ENCODE assay signal across 8 cellular contexts in the genomic region with DNA sequence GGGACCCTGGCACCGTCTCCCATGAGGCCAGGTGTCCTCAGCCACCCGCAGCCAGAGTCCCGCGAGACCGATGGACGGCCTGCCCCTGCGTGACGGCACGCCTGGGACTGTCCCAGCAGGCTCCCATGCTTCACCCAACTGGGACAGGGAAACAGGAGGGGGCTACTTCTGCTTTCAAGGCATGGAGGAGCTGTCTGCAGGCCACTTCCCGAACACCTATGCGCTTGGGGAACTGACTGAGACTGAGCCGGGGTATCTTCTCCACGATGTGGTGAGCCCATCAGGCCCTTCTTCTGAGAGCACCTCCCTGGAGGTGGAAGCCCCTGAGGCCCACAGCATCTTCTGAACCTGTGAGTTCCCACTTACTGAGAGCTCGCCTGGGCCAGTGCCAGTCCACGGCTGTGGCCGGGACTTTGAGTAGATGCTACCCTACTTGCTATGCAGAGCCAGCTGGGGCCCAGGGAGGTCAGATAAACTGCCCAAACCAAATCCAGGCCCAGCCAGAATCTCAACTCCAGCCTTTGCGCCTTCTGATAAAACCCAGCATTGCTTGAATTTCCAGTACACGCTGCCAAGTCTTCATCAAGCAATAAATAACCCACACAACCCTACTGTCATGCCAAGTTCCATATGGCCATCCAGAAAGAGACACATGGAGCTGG.
A peak's percentile ranks its signal among the peaks of the same experiment; 100 is the strongest.
DNase-seq lines count a peak whose midpoint lies in the region; ATAC-seq and TF ChIP-seq lines count a peak whose summit lies in the region.
"Not testable (repeated sequence)": the region's sequence is repeated elsewhere in the genome, so short reads cannot be mapped to it uniquely, and the experiment has no call there.

No MANE protein-coding gene starts in this region.

- peak overlapping the region; percentile 47 to 78 for H3K27ac ChIP-seq in esophagus (ENCODE audit: low read depth in 2 of 2, low read length in 1 of 2)
- peak overlapping the region; percentile 66 to 77 for H3K27ac ChIP-seq in prostate gland

- TF ChIP-seq CTCF in prostate gland (IDR thresholded peaks at IDR 0.05); type B pancreatic cell (conservative IDR thresholded peaks at IDR 0.05): not testable (repeated sequence)

- intact Hi-C loops in prostate gland (cut with DNase I): loop anchor here (10.0 kb wide), 1 partner anchor 681 kb away; no protein-coding TSS in a partner anchor

- not testable (repeated sequence) for H3K27me3 Mint-ChIP-seq in type B pancreatic cell

- H3K4me1 ChIP-seq in esophagus (ENCODE audit: control insufficient read depth in 2 of 2, insufficient read depth in 2 of 2, low read length in 1 of 2) (peaks cover 17 to 28% of the 10 kb centered on the region in 2 donors), prostate gland (replicated peaks) (peaks cover 37% of the 10 kb centered on the region)

- H3K27ac Mint-ChIP-seq in activated naive CD4-positive, alpha-beta T cell treated with anti-CD3 and anti-CD28 coated beads, Interleukin-2, amount 50 U/mL, for 72 hours: peak overlapping the region; percentile 83 to 97
- H3K27ac Mint-ChIP-seq in type B pancreatic cell: peak overlapping the region; percentile 69

- TF ChIP-seq POLR2A in prostate gland (IDR thresholded peaks at IDR 0.05): not testable (repeated sequence)

- H3K9me3 ChIP-seq in esophagus (ENCODE audit: control insufficient read depth in 2 of 2, insufficient read depth in 1 of 2, low read depth in 1 of 2, low read length in 1 of 2); prostate gland: not testable (repeated sequence)

- not testable (repeated sequence) for H3K36me3 ChIP-seq in esophagus (ENCODE audit: control insufficient read depth in 2 of 2, insufficient read depth in 2 of 2, low read length in 1 of 2); prostate gland

- H3K4me3 Mint-ChIP-seq in type B pancreatic cell: peak overlapping the region; percentile 36

- peaks cover 11 to 34% of the 10 kb centered on the region in 2 donors for H3K36me3 Mint-ChIP-seq in activated naive CD4-positive, alpha-beta T cell treated with anti-CD3 and anti-CD28 coated beads, Interleukin-2, amount 50 U/mL, for 72 hours
- H3K36me3 Mint-ChIP-seq in type B pancreatic cell: peaks cover 14% of the 10 kb centered on the region

- H3K4me1 Mint-ChIP-seq in type B pancreatic cell (ENCODE audit: unreplicated experiment): peaks cover 59% of the 10 kb centered on the region

- DNase-seq in DMS 273 treated with DMSO at 0.1 percent for 48 hours (lab: John Stamatoyannopoulos, UW): peak; percentile 92
- DNase-seq in HT-29 (ENCODE audit: low spot score): peak; percentile 21
- DNase-seq in activated naive CD4-positive, alpha-beta T cell treated with anti-CD3 and anti-CD28 coated beads, Interleukin-2, amount 50 U/mL, for 72 hours (ENCODE audit: low spot score in 2 of 2); type B pancreatic cell (ENCODE audit: extremely low spot score, unreplicated experiment): not testable (repeated sequence)
- peak; percentile 51 for DNase-seq in left lobe of liver (ENCODE audit: low spot score)
- peak; percentile 88 for DNase-seq in prostate gland (ENCODE audit: low spot score)

- H3K4me3 ChIP-seq in esophagus (ENCODE audit: low read depth in 1 of 2, low read length in 2 of 2); prostate gland: not testable (repeated sequence)

- not testable (repeated sequence) for H3K9me3 Mint-ChIP-seq in activated naive CD4-positive, alpha-beta T cell treated with anti-CD3 and anti-CD28 coated beads, Interleukin-2, amount 50 U/mL, for 72 hours; type B pancreatic cell

- ATAC-seq in SK-N-SH treated with all-trans-retinoic acid at 6 μM for 48 hours: peak; percentile 1; the same call in 2 of the 3 replicates
- not testable (repeated sequence) for ATAC-seq in activated naive CD4-positive, alpha-beta T cell treated with anti-CD3 and anti-CD28 coated beads, Interleukin-2, amount 50 U/mL, for 72 hours; left lobe of liver

- 45 to 57% methylated on average over 17 to 18 of the region's 18 CpGs for WGBS in esophagus, 2 donors
- WGBS in prostate gland: 43% methylated on average over 18 of the region's 18 CpGs

- not testable (repeated sequence) for H3K27me3 ChIP-seq in esophagus (ENCODE audit: control insufficient read depth in 1 of 2, insufficient read depth in 2 of 2, low read length in 2 of 2); prostate gland (replicated peaks; ENCODE audit: insufficient read depth)

TF ChIP-seq in SK-N-SH treated with all-trans-retinoic acid at 6 μM for 48 hours, 23 proteins besides CTCF, POLR2A, EP300 and RAD21:
- TF ChIP-seq TCF4 (CRISPR knock-in tag; IDR thresholded peaks at IDR 0.05; ENCODE audit: borderline replicate concordance): peak; percentile 25; the same call in 1 of the 2 replicates
- TF ChIP-seq CSDC2 (CRISPR knock-in tag; IDR thresholded peaks at IDR 0.05): peak; percentile 67; the same call in 1 of the 2 replicates
- peak; percentile 56; the same call in 1 of the 2 replicates for TF ChIP-seq ISL1 (CRISPR knock-in tag; IDR thresholded peaks at IDR 0.05)
- TF ChIP-seq, protein P1, sequence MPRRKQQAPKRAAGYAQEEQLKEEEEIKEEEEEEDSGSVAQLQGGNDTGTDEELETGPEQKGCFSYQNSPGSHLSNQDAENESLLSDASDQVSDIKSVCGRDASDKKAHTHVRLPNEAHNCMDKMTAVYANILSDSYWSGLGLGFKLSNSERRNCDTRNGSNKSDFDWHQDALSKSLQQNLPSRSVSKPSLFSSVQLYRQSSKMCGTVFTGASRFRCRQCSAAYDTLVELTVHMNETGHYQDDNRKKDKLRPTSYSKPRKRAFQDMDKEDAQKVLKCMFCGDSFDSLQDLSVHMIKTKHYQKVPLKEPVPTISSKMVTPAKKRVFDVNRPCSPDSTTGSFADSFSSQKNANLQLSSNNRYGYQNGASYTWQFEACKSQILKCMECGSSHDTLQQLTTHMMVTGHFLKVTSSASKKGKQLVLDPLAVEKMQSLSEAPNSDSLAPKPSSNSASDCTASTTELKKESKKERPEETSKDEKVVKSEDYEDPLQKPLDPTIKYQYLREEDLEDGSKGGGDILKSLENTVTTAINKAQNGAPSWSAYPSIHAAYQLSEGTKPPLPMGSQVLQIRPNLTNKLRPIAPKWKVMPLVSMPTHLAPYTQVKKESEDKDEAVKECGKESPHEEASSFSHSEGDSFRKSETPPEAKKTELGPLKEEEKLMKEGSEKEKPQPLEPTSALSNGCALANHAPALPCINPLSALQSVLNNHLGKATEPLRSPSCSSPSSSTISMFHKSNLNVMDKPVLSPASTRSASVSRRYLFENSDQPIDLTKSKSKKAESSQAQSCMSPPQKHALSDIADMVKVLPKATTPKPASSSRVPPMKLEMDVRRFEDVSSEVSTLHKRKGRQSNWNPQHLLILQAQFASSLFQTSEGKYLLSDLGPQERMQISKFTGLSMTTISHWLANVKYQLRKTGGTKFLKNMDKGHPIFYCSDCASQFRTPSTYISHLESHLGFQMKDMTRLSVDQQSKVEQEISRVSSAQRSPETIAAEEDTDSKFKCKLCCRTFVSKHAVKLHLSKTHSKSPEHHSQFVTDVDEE (CRISPR knock-in tag; IDR thresholded peaks at IDR 0.05): peak; percentile 65
- peak; percentile 80; the same call in 1 of the 2 replicates for TF ChIP-seq ZFP3 (CRISPR knock-in tag; IDR thresholded peaks at IDR 0.05)
